ENCODE assay signal across 1 cellular context in the genomic region with DNA sequence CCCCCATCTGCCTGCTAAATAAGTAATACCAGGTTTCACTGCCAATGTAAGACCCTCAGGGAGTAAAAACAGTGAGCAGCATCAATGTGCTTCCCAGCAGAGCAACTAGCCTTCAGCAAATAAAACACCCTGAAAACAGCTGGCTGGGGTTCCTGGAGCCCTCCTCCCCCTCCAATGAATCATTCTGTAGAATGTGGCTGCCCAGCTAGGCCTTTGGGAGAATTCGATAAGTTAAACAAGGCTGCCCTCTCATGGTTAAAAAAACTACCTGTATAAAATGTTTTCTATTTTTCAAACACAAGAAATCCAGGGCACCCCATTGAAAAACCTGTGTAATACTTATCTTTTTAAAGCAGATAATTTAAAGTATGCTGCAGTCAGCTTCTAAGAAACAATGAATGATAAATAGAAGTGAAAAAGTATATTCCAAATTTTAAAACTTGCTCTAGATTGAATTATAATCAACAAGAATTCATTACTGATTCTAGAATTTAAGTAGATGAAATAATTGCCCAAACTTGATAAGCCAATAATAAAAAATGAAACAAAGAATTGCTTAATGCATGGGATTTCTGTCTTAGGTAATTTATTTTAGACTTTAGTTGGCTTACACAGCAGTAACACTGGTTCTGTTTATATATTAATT.
TF ChIP-seq lines count a peak whose summit lies in the region.

No MANE protein-coding gene starts in this region.

TF ChIP-seq in SK-N-SH treated with all-trans-retinoic acid at 6 μM for 48 hours, 23 proteins besides CTCF, POLR2A, EP300 and RAD21 (continued from another document):
- TF ChIP-seq, protein P1, sequence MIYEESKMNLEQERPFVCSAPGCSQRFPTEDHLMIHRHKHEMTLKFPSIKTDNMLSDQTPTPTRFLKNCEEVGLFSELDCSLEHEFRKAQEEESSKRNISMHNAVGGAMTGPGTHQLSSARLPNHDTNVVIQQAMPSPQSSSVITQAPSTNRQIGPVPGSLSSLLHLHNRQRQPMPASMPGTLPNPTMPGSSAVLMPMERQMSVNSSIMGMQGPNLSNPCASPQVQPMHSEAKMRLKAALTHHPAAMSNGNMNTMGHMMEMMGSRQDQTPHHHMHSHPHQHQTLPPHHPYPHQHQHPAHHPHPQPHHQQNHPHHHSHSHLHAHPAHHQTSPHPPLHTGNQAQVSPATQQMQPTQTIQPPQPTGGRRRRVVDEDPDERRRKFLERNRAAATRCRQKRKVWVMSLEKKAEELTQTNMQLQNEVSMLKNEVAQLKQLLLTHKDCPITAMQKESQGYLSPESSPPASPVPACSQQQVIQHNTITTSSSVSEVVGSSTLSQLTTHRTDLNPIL (CRISPR knock-in tag; IDR thresholded peaks at IDR 0.05; ENCODE audit: low read depth): no peak
